8 cellular contexts compared by ENCODE assay signal in the genomic region with DNA sequence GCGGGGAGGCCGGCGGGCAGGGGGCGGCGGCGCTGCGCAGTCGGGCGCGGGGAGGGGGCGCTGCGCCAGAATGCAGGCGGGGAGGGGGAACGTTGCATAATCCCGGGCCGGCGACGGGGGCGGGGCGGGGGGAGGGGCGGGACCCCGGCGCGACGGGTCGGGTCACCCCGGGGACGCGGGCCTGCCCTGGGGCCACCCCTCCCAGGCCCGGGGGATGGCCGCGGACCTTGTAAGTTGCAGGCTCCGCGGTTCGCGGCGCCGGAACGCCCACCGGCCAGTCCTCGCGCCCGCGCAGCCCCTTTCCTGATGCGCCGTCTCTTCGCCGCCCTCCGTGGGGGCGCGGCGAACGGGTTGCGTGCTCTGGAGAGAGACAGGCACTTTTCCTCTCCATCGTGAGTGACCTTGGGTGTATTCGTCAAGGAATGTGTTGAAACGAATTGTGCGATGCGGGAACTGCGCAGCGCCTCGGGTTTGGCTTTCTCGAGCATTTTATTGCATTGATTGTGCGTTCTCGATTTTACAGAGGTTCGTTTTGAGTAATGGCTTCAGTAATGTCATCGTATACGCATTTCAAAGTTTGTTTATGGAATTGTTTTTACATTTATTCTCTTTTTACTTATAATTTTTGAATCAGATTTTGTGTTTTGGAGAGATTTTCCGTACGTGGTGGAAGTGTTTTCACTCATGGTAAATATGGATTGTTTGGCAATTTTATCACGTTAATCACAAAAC. TPM values are rescaled to one million over a fixed set of nuclear protein-coding genes. Genes with fewer than 3 reads are reported as not detected.
DNase-seq lines count a peak whose midpoint lies in the region; ATAC-seq and TF ChIP-seq lines count a peak whose summit lies in the region.

No MANE protein-coding gene starts in this region.

- H4K20me1 ChIP-seq in SK-N-SH (ENCODE audit: insufficient read depth): peaks cover 42% of the 10 kb centered on the region

- WGBS in SK-N-SH (ENCODE audit: low lambda C conversion rate): 1% methylated on average over 24 of the region's 71 CpGs
- under 1% methylated on average over 69 of the region's 71 CpGs for WGBS in right cardiac atrium

- POLR2A ChIA-PET in SK-N-SH (lab: Yijun Ruan, JAX): no interaction called here

- H3K36me3 ChIP-seq in SK-N-SH (replicated peaks in 1 of 2; ENCODE audit: control insufficient read depth in 1 of 2, insufficient read depth in 2 of 2, low read length in 1 of 2): peaks cover 7 to 13% of the 10 kb centered on the region in 2 experiments

- intact Hi-C loops in right cardiac atrium (cut with DNase I): loop anchor here in 2 of 4 donors (10.0 kb wide), 1 partner anchor 186 kb away; no protein-coding TSS in a partner anchor
- intact Hi-C loops in posterior vena cava (cut with DNase I): loop anchor here in 1 of 2 donors (10.0 kb wide), 1 partner anchor 186 kb away; no protein-coding TSS in a partner anchor

- H3K9me3 ChIP-seq in SK-N-SH (no peaks in the 10 kb centered on the region), right cardiac atrium (ENCODE audit: control insufficient read depth, low read length) (no peaks in the 10 kb centered on the region)

- H3K9ac ChIP-seq in SK-N-SH: peak overlapping the region; percentile 86

- no peak for TF ChIP-seq EP300 in SK-N-SH (IDR thresholded peaks at IDR 0.05; ENCODE audit: borderline replicate concordance in 1 of 2, low read depth in 1 of 2, low read length in 1 of 2)

- DNase-seq in EH (ENCODE audit: low read depth) (peak; percentile 86), HuH-7.5 (ENCODE audit: low spot score) (peak; percentile 65), SK-N-SH (peak; percentile 91), right cardiac atrium (peak; percentile 64 to 89 (median 83)), posterior vena cava (ENCODE audit: low spot score) (peak; percentile 89), NCI-H524 treated with DMSO at 0.1 percent for 48 hours (lab: John Stamatoyannopoulos, UW) (no peak)

- H3K4me2 ChIP-seq in SK-N-SH: peak overlapping the region; percentile 80

- no peak for TF ChIP-seq CTCF in SK-N-SH (IDR thresholded peaks at IDR 0.05)

- ATAC-seq in GM21528 (IDR thresholded peaks at IDR 0.05; ENCODE audit: low FRiP score, unreplicated experiment): peak; percentile 38
- peak; percentile 56 to 62 for ATAC-seq in right cardiac atrium

- no peaks in the 10 kb centered on the region for H3K9me2 ChIP-seq in SK-N-SH

- H3K4me3 ChIP-seq in SK-N-SH (ENCODE audit: low read depth in 2 of 2, low read length in 1 of 2) (peak overlapping the region; percentile 85 to 88), right cardiac atrium (ENCODE audit: low read length) (peak overlapping the region; percentile 99)

- H3K4me1 ChIP-seq in SK-N-SH (ENCODE audit: control insufficient read depth in 1 of 2, insufficient read depth in 2 of 2, low read depth in 1 of 2, low read length in 1 of 2) (peaks cover 9 to 23% of the 10 kb centered on the region in 2 experiments; a peak in 3 of 4 replicates), right cardiac atrium (ENCODE audit: control insufficient read depth, insufficient read depth, low read length) (peaks cover 3% of the 10 kb centered on the region)

- no peak for TF ChIP-seq RAD21 in SK-N-SH (IDR thresholded peaks at IDR 0.05; ENCODE audit: low read length)

- peak overlapping the region; percentile 76 for H2AFZ ChIP-seq in SK-N-SH (ENCODE audit: low read depth)

- CTCF ChIA-PET in SK-N-SH (lab: Yijun Ruan, JAX): no interaction called here

- H3F3A ChIP-seq in SK-N-SH (replicated peaks; ENCODE audit: insufficient read depth): peaks cover 2% of the 10 kb centered on the region

- no peaks in the 10 kb centered on the region for H3K27me3 ChIP-seq in SK-N-SH (ENCODE audit: insufficient read depth)
- no peaks in the 10 kb centered on the region for H3K27me3 ChIP-seq in right cardiac atrium (ENCODE audit: control insufficient read depth, insufficient read depth)

- peaks cover 56% of the 10 kb centered on the region for H3K79me2 ChIP-seq in SK-N-SH (ENCODE audit: insufficient read depth)

- peak overlapping the region; percentile 71 to 96 for H3K27ac ChIP-seq in SK-N-SH (ENCODE audit: low read depth in 2 of 2, low read length in 1 of 2)
- H3K27ac ChIP-seq in angular gyrus (ENCODE audit: low read depth, low read length): peak overlapping the region; percentile 79
- H3K27ac ChIP-seq in right cardiac atrium (ENCODE audit: low read length): peak overlapping the region; percentile 28

TF ChIP-seq in SK-N-SH, 30 proteins besides CTCF, POLR2A, EP300 and RAD21:
- TF ChIP-seq MAX (IDR thresholded peaks at IDR 0.05; ENCODE audit: low read depth): peak; percentile 53; the same call in 1 of the 2 replicates
- TF ChIP-seq YY1 (IDR thresholded peaks at IDR 0.05; ENCODE audit: low read depth): no peak; the same call in 1 of the 2 replicates
- peak; percentile 34; the same call in 1 of the 2 replicates for TF ChIP-seq RXRA (IDR thresholded peaks at IDR 0.05; ENCODE audit: borderline replicate concordance, low read depth)
- peak; percentile 78 for TF ChIP-seq MXI1 (IDR thresholded peaks at IDR 0.05; ENCODE audit: low read depth, low read length)
- no peak for TF ChIP-seq RFX5 (IDR thresholded peaks at IDR 0.05; ENCODE audit: low read length)
- TF ChIP-seq SIN3A (IDR thresholded peaks at IDR 0.05; ENCODE audit: borderline replicate concordance, low read depth, low read length): peak; percentile 49; the same call in 1 of the 2 replicates
- TF ChIP-seq IRF3 (IDR thresholded peaks at IDR 0.05; ENCODE audit: low read depth, low read length): no peak
- TF ChIP-seq ZBTB33 (IDR thresholded peaks at IDR 0.05; ENCODE audit: borderline replicate concordance, low read depth): no peak
- TF ChIP-seq FOXM1 (IDR thresholded peaks at IDR 0.05; ENCODE audit: low read depth): no peak
- peak; percentile 36; the same call in 1 of the 2 replicates for TF ChIP-seq NRF1 (IDR thresholded peaks at IDR 0.05; ENCODE audit: low read depth, low read length)
- TF ChIP-seq RCOR1 (IDR thresholded peaks at IDR 0.05; ENCODE audit: low read length): no peak

RNA-seq across cellular contexts. Expression of gene SPIN1, which starts 0.8 kb away (rescaled TPM):
- polyA plus RNA-seq in SK-N-SH (2012; rRNA removed): 35.8 and 47.2 TPM in 2 replicates
- 52.9 and 54.4 TPM in 2 replicates for polyA plus RNA-seq in SK-N-SH (2012; cell fraction: cytosol; rRNA removed)
- 45.4 and 95.6 TPM in 2 replicates for polyA plus RNA-seq in SK-N-SH (2012; cell fraction: nucleus; rRNA removed)
- 10 to 100 TPM; 71.3 to 78.4 (median 75.6) TPM for total RNA-seq in right cardiac atrium
- 26.3 TPM for polyA plus RNA-seq in right cardiac atrium
- 10 to 100 TPM; 76.4 to 78.2 TPM for total RNA-seq in posterior vena cava

Comparison
In these comparisons a context has a peak if more than half of its experiments do, and no peak if none do; other contexts are left out.
1. H3K27ac ChIP-seq: peak in every context shown above with its lines; median percentile 84 in SK-N-SH; 79 in angular gyrus; 28 in right cardiac atrium.